Comparison of ENCODE assay signal across 2 cellular contexts in the genomic region with DNA sequence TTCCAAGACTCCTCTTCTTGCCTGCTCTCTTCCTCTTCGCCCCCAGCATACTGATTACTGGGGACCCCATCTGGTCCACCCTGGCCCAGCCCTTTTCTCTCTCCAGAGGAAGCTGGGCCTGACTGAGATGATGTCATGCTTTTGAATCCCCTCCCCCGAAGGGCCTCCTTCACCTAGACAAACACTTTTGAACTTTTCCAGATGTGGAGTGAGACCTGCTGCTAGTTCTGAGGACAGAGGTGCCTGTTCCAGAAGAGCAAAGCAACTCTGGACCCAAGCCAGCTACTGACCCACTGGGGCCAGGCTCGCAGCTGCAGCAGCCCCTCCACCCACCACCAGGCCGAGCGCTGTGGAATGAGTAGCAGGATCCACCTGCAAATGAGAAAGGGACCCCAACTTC.
TF ChIP-seq lines count a peak whose summit lies in the region.

No MANE protein-coding gene starts in this region.

TF ChIP-seq in GM23338, 12 proteins besides CTCF, POLR2A, EP300 and RAD21 (continued from another document and continues in another):
- TF ChIP-seq JUNB (IDR thresholded peaks at IDR 0.05; ENCODE audit: unreplicated experiment) = no peak
- TF ChIP-seq, protein P1, sequence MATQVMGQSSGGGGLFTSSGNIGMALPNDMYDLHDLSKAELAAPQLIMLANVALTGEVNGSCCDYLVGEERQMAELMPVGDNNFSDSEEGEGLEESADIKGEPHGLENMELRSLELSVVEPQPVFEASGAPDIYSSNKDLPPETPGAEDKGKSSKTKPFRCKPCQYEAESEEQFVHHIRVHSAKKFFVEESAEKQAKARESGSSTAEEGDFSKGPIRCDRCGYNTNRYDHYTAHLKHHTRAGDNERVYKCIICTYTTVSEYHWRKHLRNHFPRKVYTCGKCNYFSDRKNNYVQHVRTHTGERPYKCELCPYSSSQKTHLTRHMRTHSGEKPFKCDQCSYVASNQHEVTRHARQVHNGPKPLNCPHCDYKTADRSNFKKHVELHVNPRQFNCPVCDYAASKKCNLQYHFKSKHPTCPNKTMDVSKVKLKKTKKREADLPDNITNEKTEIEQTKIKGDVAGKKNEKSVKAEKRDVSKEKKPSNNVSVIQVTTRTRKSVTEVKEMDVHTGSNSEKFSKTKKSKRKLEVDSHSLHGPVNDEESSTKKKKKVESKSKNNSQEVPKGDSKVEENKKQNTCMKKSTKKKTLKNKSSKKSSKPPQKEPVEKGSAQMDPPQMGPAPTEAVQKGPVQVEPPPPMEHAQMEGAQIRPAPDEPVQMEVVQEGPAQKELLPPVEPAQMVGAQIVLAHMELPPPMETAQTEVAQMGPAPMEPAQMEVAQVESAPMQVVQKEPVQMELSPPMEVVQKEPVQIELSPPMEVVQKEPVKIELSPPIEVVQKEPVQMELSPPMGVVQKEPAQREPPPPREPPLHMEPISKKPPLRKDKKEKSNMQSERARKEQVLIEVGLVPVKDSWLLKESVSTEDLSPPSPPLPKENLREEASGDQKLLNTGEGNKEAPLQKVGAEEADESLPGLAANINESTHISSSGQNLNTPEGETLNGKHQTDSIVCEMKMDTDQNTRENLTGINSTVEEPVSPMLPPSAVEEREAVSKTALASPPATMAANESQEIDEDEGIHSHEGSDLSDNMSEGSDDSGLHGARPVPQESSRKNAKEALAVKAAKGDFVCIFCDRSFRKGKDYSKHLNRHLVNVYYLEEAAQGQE (IDR thresholded peaks at IDR 0.05; ENCODE audit: unreplicated experiment) = no peak
- no peak for TF ChIP-seq ZNF331 (CRISPR knock-in tag; IDR thresholded peaks at IDR 0.05; ENCODE audit: low read depth)
- no peak for TF ChIP-seq CREB1 (CRISPR knock-in tag; IDR thresholded peaks at IDR 0.05; ENCODE audit: low read depth)
- TF ChIP-seq POLR2AphosphoS5 (IDR thresholded peaks at IDR 0.05; ENCODE audit: low read depth) = no peak
- TF ChIP-seq EZH2phosphoT487 (IDR thresholded peaks at IDR 0.05; ENCODE audit: unreplicated experiment) = no peak
- TF ChIP-seq NANOG (IDR thresholded peaks at IDR 0.05; ENCODE audit: borderline replicate concordance) = no peak
- TF ChIP-seq, protein P2, sequence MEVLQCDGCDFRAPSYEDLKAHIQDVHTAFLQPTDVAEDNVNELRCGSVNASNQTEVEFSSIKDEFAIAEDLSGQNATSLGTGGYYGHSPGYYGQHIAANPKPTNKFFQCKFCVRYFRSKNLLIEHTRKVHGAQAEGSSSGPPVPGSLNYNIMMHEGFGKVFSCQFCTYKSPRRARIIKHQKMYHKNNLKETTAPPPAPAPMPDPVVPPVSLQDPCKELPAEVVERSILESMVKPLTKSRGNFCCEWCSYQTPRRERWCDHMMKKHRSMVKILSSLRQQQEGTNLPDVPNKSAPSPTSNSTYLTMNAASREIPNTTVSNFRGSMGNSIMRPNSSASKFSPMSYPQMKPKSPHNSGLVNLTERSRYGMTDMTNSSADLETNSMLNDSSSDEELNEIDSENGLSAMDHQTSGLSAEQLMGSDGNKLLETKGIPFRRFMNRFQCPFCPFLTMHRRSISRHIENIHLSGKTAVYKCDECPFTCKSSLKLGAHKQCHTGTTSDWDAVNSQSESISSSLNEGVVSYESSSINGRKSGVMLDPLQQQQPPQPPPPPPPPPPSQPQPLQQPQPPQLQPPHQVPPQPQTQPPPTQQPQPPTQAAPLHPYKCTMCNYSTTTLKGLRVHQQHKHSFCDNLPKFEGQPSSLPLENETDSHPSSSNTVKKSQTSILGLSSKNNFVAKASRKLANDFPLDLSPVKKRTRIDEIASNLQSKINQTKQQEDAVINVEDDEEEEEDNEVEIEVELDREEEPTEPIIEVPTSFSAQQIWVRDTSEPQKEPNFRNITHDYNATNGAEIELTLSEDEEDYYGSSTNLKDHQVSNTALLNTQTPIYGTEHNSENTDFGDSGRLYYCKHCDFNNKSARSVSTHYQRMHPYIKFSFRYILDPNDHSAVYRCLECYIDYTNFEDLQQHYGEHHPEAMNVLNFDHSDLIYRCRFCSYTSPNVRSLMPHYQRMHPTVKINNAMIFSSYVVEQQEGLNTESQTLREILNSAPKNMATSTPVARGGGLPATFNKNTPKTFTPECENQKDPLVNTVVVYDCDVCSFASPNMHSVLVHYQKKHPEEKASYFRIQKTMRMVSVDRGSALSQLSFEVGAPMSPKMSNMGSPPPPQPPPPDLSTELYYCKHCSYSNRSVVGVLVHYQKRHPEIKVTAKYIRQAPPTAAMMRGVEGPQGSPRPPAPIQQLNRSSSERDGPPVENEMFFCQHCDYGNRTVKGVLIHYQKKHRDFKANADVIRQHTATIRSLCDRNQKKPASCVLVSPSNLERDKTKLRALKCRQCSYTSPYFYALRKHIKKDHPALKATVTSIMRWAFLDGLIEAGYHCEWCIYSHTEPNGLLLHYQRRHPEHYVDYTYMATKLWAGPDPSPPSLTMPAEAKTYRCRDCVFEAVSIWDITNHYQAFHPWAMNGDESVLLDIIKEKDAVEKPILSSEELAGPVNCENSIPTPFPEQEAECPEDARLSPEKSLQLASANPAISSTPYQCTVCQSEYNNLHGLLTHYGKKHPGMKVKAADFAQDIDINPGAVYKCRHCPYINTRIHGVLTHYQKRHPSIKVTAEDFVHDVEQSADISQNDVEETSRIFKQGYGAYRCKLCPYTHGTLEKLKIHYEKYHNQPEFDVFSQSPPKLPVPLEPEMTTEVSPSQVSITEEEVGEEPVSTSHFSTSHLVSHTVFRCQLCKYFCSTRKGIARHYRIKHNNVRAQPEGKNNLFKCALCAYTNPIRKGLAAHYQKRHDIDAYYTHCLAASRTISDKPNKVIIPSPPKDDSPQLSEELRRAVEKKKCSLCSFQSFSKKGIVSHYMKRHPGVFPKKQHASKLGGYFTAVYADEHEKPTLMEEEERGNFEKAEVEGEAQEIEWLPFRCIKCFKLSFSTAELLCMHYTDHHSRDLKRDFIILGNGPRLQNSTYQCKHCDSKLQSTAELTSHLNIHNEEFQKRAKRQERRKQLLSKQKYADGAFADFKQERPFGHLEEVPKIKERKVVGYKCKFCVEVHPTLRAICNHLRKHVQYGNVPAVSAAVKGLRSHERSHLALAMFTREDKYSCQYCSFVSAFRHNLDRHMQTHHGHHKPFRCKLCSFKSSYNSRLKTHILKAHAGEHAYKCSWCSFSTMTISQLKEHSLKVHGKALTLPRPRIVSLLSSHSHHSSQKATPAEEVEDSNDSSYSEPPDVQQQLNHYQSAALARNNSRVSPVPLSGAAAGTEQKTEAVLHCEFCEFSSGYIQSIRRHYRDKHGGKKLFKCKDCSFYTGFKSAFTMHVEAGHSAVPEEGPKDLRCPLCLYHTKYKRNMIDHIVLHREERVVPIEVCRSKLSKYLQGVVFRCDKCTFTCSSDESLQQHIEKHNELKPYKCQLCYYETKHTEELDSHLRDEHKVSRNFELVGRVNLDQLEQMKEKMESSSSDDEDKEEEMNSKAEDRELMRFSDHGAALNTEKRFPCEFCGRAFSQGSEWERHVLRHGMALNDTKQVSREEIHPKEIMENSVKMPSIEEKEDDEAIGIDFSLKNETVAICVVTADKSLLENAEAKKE (CRISPR knock-in tag; IDR thresholded peaks at IDR 0.05) = no peak
- no peak for TF ChIP-seq STAT1 (IDR thresholded peaks at IDR 0.05; ENCODE audit: unreplicated experiment)
- no peak for TF ChIP-seq EZH2 (IDR thresholded peaks at IDR 0.05; ENCODE audit: low read depth, unreplicated experiment)

TF ChIP-seq in K562, 482 proteins besides CTCF, POLR2A, EP300 and RAD21 (continued from another document and continues in another):
- TF ChIP-seq KLF13 (tag; IDR thresholded peaks at IDR 0.05; ENCODE audit: borderline replicate concordance, low read depth) (no peak), GTF2B (IDR thresholded peaks at IDR 0.05; ENCODE audit: extremely low read depth, insufficient read length) (no peak), ZNF408 (CRISPR knock-in tag; IDR thresholded peaks at IDR 0.05; ENCODE audit: low read depth) (no peak), ARID4B (CRISPR knock-in tag; IDR thresholded peaks at IDR 0.05) (no peak), CXXC5 (CRISPR knock-in tag; IDR thresholded peaks at IDR 0.05) (no peak), NFIC (IDR thresholded peaks at IDR 0.05) (0 out of 2 replicates have a peak, but pooled peaks have one; percentile 23), ATF3 (IDR thresholded peaks at IDR 0.05) (peak; percentile 85), ATF3 (CRISPR knock-in tag; conservative IDR thresholded peaks at IDR 0.05) (no peak), U2AF1 (optimal IDR thresholded peaks at IDR 0.05; ENCODE audit: low read depth, low read length) (no peak), NCOR1 (IDR thresholded peaks at IDR 0.05) (no peak), ZNF57 (CRISPR knock-in tag; IDR thresholded peaks at IDR 0.05) (no peak), RBM34 (IDR thresholded peaks at IDR 0.05; ENCODE audit: borderline replicate concordance, insufficient read depth, low read length) (no peak), AFF1 (IDR thresholded peaks at IDR 0.05; ENCODE audit: low read depth in 1 of 2, partially characterized antibody in 2 of 2) (no peak), IRF2 (CRISPR knock-in tag; IDR thresholded peaks at IDR 0.05) (no peak), SMAD1 (IDR thresholded peaks at IDR 0.05; ENCODE audit: low read depth, low read length, partially characterized antibody) (peak; percentile 15), MAFG (tag; conservative IDR thresholded peaks at IDR 0.05) (no peak)
- TF ChIP-seq, protein P3, sequence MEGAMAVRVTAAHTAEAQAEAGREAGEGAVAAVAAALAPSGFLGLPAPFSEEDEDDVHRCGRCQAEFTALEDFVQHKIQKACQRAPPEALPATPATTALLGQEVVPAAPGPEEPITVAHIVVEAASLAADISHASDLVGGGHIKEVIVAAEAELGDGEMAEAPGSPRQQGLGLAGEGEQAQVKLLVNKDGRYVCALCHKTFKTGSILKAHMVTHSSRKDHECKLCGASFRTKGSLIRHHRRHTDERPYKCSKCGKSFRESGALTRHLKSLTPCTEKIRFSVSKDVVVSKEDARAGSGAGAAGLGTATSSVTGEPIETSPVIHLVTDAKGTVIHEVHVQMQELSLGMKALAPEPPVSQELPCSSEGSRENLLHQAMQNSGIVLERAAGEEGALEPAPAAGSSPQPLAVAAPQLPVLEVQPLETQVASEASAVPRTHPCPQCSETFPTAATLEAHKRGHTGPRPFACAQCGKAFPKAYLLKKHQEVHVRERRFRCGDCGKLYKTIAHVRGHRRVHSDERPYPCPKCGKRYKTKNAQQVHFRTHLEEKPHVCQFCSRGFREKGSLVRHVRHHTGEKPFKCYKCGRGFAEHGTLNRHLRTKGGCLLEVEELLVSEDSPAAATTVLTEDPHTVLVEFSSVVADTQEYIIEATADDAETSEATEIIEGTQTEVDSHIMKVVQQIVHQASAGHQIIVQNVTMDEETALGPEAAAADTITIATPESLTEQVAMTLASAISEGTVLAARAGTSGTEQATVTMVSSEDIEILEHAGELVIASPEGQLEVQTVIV (CRISPR knock-in tag; IDR thresholded peaks at IDR 0.05; ENCODE audit: borderline replicate concordance) = no peak
